1 cellular context compared by ENCODE assay signal in genomic region chr1:99265124-99265523, GRCh38.
TF ChIP-seq lines count a peak whose summit lies in the region.

No MANE protein-coding gene starts in this region.

TF ChIP-seq in neural cell, 6 proteins besides CTCF, POLR2A, EP300 and RAD21 (continued from another document):
- TF ChIP-seq, protein P1, sequence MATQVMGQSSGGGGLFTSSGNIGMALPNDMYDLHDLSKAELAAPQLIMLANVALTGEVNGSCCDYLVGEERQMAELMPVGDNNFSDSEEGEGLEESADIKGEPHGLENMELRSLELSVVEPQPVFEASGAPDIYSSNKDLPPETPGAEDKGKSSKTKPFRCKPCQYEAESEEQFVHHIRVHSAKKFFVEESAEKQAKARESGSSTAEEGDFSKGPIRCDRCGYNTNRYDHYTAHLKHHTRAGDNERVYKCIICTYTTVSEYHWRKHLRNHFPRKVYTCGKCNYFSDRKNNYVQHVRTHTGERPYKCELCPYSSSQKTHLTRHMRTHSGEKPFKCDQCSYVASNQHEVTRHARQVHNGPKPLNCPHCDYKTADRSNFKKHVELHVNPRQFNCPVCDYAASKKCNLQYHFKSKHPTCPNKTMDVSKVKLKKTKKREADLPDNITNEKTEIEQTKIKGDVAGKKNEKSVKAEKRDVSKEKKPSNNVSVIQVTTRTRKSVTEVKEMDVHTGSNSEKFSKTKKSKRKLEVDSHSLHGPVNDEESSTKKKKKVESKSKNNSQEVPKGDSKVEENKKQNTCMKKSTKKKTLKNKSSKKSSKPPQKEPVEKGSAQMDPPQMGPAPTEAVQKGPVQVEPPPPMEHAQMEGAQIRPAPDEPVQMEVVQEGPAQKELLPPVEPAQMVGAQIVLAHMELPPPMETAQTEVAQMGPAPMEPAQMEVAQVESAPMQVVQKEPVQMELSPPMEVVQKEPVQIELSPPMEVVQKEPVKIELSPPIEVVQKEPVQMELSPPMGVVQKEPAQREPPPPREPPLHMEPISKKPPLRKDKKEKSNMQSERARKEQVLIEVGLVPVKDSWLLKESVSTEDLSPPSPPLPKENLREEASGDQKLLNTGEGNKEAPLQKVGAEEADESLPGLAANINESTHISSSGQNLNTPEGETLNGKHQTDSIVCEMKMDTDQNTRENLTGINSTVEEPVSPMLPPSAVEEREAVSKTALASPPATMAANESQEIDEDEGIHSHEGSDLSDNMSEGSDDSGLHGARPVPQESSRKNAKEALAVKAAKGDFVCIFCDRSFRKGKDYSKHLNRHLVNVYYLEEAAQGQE (IDR thresholded peaks at IDR 0.05; ENCODE audit: borderline replicate concordance) = no peak
- TF ChIP-seq TAF1 (IDR thresholded peaks at IDR 0.05; ENCODE audit: low read depth) = no peak
- no peak for TF ChIP-seq EZH2 (IDR thresholded peaks at IDR 0.05; ENCODE audit: borderline replicate concordance, insufficient read depth, low read length, poor library complexity, severe bottlenecking)
